In the genomic region with DNA sequence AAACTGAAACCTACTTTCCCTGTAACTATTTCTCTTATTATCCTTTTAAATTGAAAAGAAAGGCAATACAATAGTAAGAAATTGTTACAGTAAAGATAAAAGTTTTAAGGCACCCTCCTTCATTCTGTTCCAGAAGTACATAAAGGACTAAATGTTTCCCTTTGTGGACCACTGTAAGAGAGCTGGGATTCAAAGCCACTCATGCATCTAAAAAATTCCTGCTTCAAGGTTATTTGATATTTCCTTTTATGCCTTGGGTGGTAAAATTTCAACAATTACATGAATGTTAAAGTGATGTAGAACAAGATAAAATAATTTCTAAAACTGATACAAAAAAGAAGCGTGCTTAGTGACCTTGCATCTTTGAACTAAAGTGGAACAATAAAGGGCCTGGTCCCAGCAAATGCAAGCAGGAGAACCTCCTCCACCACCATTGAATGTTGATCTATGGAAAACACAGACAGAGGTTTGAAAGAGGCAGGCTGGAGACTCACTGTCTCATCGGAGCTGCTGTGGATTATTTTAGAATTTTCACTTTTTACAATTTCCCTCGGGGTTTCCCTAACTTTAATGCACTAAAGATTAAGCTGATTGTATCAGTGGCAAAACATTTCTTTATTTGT, we compare ENCODE assay signal across 33 cellular contexts. TPM values are rescaled to one million over a fixed set of nuclear protein-coding genes. Genes with fewer than 3 reads are reported as not detected.
"Had no signal": no experiment of that assay in that cellular context is flagged by ENCODE, and none has a peak within 500 bp of the region (broad histone marks: within the 10 kb centered on the region; RNA-seq: fewer than 3 reads in every experiment).

No MANE protein-coding gene starts in this region.

- DNase-seq: activated CD4-positive, alpha-beta T cell treated with anti-CD3 and anti-CD28 coated beads for 36 hours; activated CD4-positive, CD25-positive, alpha-beta regulatory T cell; activated CD8-positive, alpha-beta memory T cell treated with anti-CD3 and anti-CD28 coated beads, Interleukin-2, amount 10 ng/mL, durations not matched to agents 7 days and 5 days; activated CD8-positive, alpha-beta T cell treated with anti-CD3 and anti-CD28 coated beads, Interleukin-2, amount 10 ng/mL, durations not matched to agents 7 days and 5 days; activated naive CD8-positive, alpha-beta T cell treated with anti-CD3 and anti-CD28 coated beads, Interleukin-2, amount 50 U/mL, for 24 hours; activated T-cell treated with anti-CD3 and anti-CD28 coated beads, Interleukin-2, amount 50 U/mL, for 48 hours; amygdala; dermis blood vessel endothelial cell; effector CD8-positive, alpha-beta T cell; heart left ventricle; hypothalamus; immature natural killer cell; kidney; left colon; mucosa of descending colon; ovary; stimulated activated CD4-positive, alpha-beta T cell treated with anti-CD3 and anti-CD28 coated beads, Interleukin-4, amount 100 ng/mL, for 24 hours; upper lobe of left lung had no signal

- H3K27me3 Mint-ChIP-seq: activated naive CD8-positive, alpha-beta T cell treated with anti-CD3 and anti-CD28 coated beads, Interleukin-2, amount 50 U/mL, for 24 hours; natural killer cell treated with Interleukin-12 subunit alpha and Interleukin-12 subunit beta and Interleukin-15 and Interleukin-18, amount 100 ng/mL, for 72 hours had no signal

- H3K27me3 ChIP-seq: gastroesophageal sphincter, neutrophil, ovary, upper lobe of left lung, vagina had no signal

- H3K4me1 Mint-ChIP-seq: activated CD4-positive, alpha-beta T cell treated with anti-CD3 and anti-CD28 coated beads for 36 hours; activated naive CD4-positive, alpha-beta T cell treated with anti-CD3 and anti-CD28 coated beads, Interleukin-2, amount 50 U/mL, for 24 hours; activated naive CD8-positive, alpha-beta T cell treated with anti-CD3 and anti-CD28 coated beads, Interleukin-2, amount 50 U/mL, for 24 hours; central memory CD8-positive, alpha-beta T cell; immature natural killer cell; stimulated activated effector memory CD8-positive, alpha-beta T cell treated with anti-CD3 and anti-CD28 coated beads, Interleukin-12 subunit alpha, Interleukin-12 subunit beta, amount 100 ng/mL, for 72 hours had no signal

- H3K9me3 ChIP-seq: gastroesophageal sphincter, mucosa of descending colon, neutrophil, ovary, upper lobe of left lung, vagina had no signal

- H3K4me3 ChIP-seq: gastroesophageal sphincter, heart left ventricle, mucosa of descending colon, ovary, skin epidermis, upper lobe of left lung, vagina had no signal

- ATAC-seq: activated CD4-positive, alpha-beta T cell treated with anti-CD3 and anti-CD28 coated beads for 36 hours; activated CD8-positive, alpha-beta memory T cell treated with anti-CD3 and anti-CD28 coated beads, Interleukin-2, amount 10 ng/mL, durations not matched to agents 7 days and 5 days; activated CD8-positive, alpha-beta T cell treated with anti-CD3 and anti-CD28 coated beads, Interleukin-2, amount 10 ng/mL, durations not matched to agents 7 days and 5 days; activated naive CD8-positive, alpha-beta T cell treated with anti-CD3 and anti-CD28 coated beads, Interleukin-2, amount 50 U/mL, for 24 hours; gastroesophageal sphincter; heart left ventricle; left colon; mucosa of descending colon; natural killer cell treated with Interleukin-12 subunit alpha and Interleukin-12 subunit beta and Interleukin-15 and Interleukin-18, amount 100 ng/mL, for 72 hours; sciatic nerve; stimulated activated effector memory CD8-positive, alpha-beta T cell treated with anti-CD3 and anti-CD28 coated beads, Interleukin-12 subunit alpha, Interleukin-12 subunit beta, amount 100 ng/mL, for 72 hours had no signal

- H3K27ac ChIP-seq: gastroesophageal sphincter, heart left ventricle, neutrophil, ovary, skin epidermis, upper lobe of left lung, vagina had no signal

- H3K36me3 ChIP-seq: gastroesophageal sphincter, heart left ventricle, neutrophil, ovary, upper lobe of left lung, vagina had no signal

- H3K36me3 Mint-ChIP-seq: activated CD8-positive, alpha-beta memory T cell treated with anti-CD3 and anti-CD28 coated beads, Interleukin-2, amount 10 ng/mL, durations not matched to agents 7 days and 5 days; activated naive CD4-positive, alpha-beta T cell treated with anti-CD3 and anti-CD28 coated beads, Interleukin-2, amount 50 U/mL, for 24 hours; immature natural killer cell; natural killer cell treated with Interleukin-12 subunit alpha and Interleukin-12 subunit beta and Interleukin-15 and Interleukin-18, amount 100 ng/mL, for 72 hours; stimulated activated effector memory CD8-positive, alpha-beta T cell treated with anti-CD3 and anti-CD28 coated beads, Interleukin-12 subunit alpha, Interleukin-12 subunit beta, amount 100 ng/mL, for 72 hours had no signal

- FAIRE-seq: bronchial epithelial cell, colon, kidney had no signal

- H3K4me3 Mint-ChIP-seq: activated CD4-positive, alpha-beta T cell treated with anti-CD3 and anti-CD28 coated beads for 36 hours; activated CD8-positive, alpha-beta memory T cell treated with anti-CD3 and anti-CD28 coated beads, Interleukin-2, amount 10 ng/mL, durations not matched to agents 7 days and 5 days; activated CD8-positive, alpha-beta T cell treated with anti-CD3 and anti-CD28 coated beads, Interleukin-2, amount 10 ng/mL, durations not matched to agents 7 days and 5 days; activated naive CD4-positive, alpha-beta T cell treated with anti-CD3 and anti-CD28 coated beads, Interleukin-2, amount 50 U/mL, for 24 hours; activated naive CD8-positive, alpha-beta T cell treated with anti-CD3 and anti-CD28 coated beads, Interleukin-2, amount 50 U/mL, for 24 hours; central memory CD8-positive, alpha-beta T cell; immature natural killer cell; natural killer cell treated with Interleukin-12 subunit alpha and Interleukin-12 subunit beta and Interleukin-15 and Interleukin-18, amount 100 ng/mL, for 72 hours; stimulated activated effector memory CD8-positive, alpha-beta T cell treated with anti-CD3 and anti-CD28 coated beads, Interleukin-12 subunit alpha, Interleukin-12 subunit beta, amount 100 ng/mL, for 72 hours; stimulated activated naive CD8-positive, alpha-beta T cell treated with anti-CD3 and anti-CD28 coated beads, Interleukin-15, Interleukin-2, amounts not matched to agents 100 ng/mL and 50 ng/mL, for 24 hours; T-helper 2 cell treated with Interferon-gamma antibody and Interleukin-4, amounts not matched to agents 5 μg/mL and 100 μg/mL, for 36 hours had no signal

- H3K4me1 ChIP-seq: heart left ventricle, upper lobe of left lung had no signal

- H3K9me3 Mint-ChIP-seq: activated naive CD8-positive, alpha-beta T cell treated with anti-CD3 and anti-CD28 coated beads, Interleukin-2, amount 50 U/mL, for 24 hours; natural killer cell treated with Interleukin-12 subunit alpha and Interleukin-12 subunit beta and Interleukin-15 and Interleukin-18, amount 100 ng/mL, for 72 hours had no signal

- H3K27ac Mint-ChIP-seq: activated CD4-positive, alpha-beta T cell treated with anti-CD3 and anti-CD28 coated beads for 36 hours; activated CD8-positive, alpha-beta memory T cell treated with anti-CD3 and anti-CD28 coated beads, Interleukin-2, amount 10 ng/mL, durations not matched to agents 7 days and 5 days; activated CD8-positive, alpha-beta T cell treated with anti-CD3 and anti-CD28 coated beads, Interleukin-2, amount 10 ng/mL, durations not matched to agents 7 days and 5 days; activated naive CD4-positive, alpha-beta T cell treated with anti-CD3 and anti-CD28 coated beads, Interleukin-2, amount 50 U/mL, for 24 hours; activated naive CD8-positive, alpha-beta T cell treated with anti-CD3 and anti-CD28 coated beads, Interleukin-2, amount 50 U/mL, for 24 hours; activated T-helper 2 cell treated with anti-CD3 and anti-CD28 coated beads, Interferon-gamma antibody, Interleukin-2, Interleukin-4, amounts not matched to agents 10 μg/mL and 5 μg/mL and 100 μg/mL, durations not matched to agents 14 hours and 24 hours and 36 hours; immature natural killer cell; natural killer cell treated with Interleukin-12 subunit alpha and Interleukin-12 subunit beta and Interleukin-15 and Interleukin-18, amount 100 ng/mL, for 72 hours; progenitor cell of endocrine pancreas; stimulated activated effector memory CD8-positive, alpha-beta T cell treated with anti-CD3 and anti-CD28 coated beads, Interleukin-12 subunit alpha, Interleukin-12 subunit beta, amount 100 ng/mL, for 72 hours; stimulated activated naive CD8-positive, alpha-beta T cell treated with anti-CD3 and anti-CD28 coated beads, Interleukin-15, Interleukin-2, amounts not matched to agents 100 ng/mL and 50 ng/mL, for 24 hours; T-helper 2 cell treated with Interferon-gamma antibody and Interleukin-4, amounts not matched to agents 5 μg/mL and 100 μg/mL, for 36 hours had no signal

RNA-seq across cellular contexts. Expression of a gene that starts 42.4 kb away (rescaled TPM):
- total RNA-seq: activated CD4-positive, alpha-beta T cell treated with anti-CD3 and anti-CD28 coated beads for 36 hours; activated CD8-positive, alpha-beta memory T cell treated with anti-CD3 and anti-CD28 coated beads, Interleukin-2, amount 10 ng/mL, durations not matched to agents 7 days and 5 days; activated CD8-positive, alpha-beta T cell treated with anti-CD3 and anti-CD28 coated beads, Interleukin-2, amount 10 ng/mL, durations not matched to agents 7 days and 5 days; activated T-helper 2 cell treated with anti-CD3 and anti-CD28 coated beads, Interferon-gamma antibody, Interleukin-2, Interleukin-4, amounts not matched to agents 10 μg/mL and 5 μg/mL and 100 μg/mL, durations not matched to agents 14 hours and 24 hours and 36 hours; natural killer cell treated with Interleukin-12 subunit alpha and Interleukin-12 subunit beta and Interleukin-15 and Interleukin-18, amount 100 ng/mL, for 72 hours had no signal
- polyA plus RNA-seq: immature natural killer cell had no signal
